ENCODE assay signal across 10 cellular contexts in the genomic region with DNA sequence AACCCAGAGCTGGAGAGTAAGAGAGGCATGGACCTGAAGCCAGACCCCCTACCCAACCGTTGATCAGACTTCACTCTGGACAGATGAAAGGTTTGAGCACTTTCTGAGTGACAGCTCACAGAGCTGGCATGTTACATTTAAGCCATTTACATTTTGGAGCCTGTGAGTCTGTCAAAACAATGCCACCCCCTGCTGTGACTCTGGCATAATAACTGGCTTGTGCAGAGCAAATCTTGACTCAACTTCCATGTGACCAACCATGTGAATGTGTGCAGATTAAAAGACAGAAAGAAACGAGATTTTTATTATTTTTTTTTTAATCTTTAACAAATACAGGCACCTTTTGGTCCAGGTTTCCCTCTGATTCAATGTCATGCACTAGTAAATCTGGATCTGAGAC. TPM values are rescaled to one million over a fixed set of nuclear protein-coding genes. Genes with fewer than 3 reads are reported as not detected.
DNase-seq lines count a peak whose midpoint lies in the region; ATAC-seq and TF ChIP-seq lines count a peak whose summit lies in the region.
"Had no signal": no experiment of that assay in that cellular context is flagged by ENCODE, and none has a peak within 500 bp of the region (broad histone marks: within the 10 kb centered on the region; RNA-seq: fewer than 3 reads in every experiment).

No MANE protein-coding gene starts in this region.

- H3K36me3 Mint-ChIP-seq in brain: no peaks in the 10 kb centered on the region

- H3K27me3 Mint-ChIP-seq in brain: peaks cover 4% of the 10 kb centered on the region

- ATAC-seq in GM19324 (IDR thresholded peaks at IDR 0.05; ENCODE audit: low FRiP score, unreplicated experiment): no peak

- H3K27ac Mint-ChIP-seq in brain: peak overlapping the region in 4 of 5 experiments; percentile 66 to 91 (median 86)

- H3K4me3 Mint-ChIP-seq in brain: peak overlapping the region in 1 of 5 experiments; percentile 12

- DNase-seq in NCI-H2081 (lab: John Stamatoyannopoulos, UW): peak; percentile 41 to 79
- DNase-seq in NCI-H2081 treated with DMSO at 0.1 percent for 48 hours (lab: John Stamatoyannopoulos, UW): no peak
- peak; percentile 76 for DNase-seq in NCI-H146 (lab: John Stamatoyannopoulos, UW)
- DNase-seq in retina: peak; percentile 60
- DNase-seq in stimulated activated CD8-positive, alpha-beta memory T cell treated with anti-CD3 and anti-CD28 coated beads, Interleukin-4, amount 100 ng/mL, for 48 hours: no peak
- DNase-seq in stimulated activated CD4-positive, alpha-beta T cell treated with anti-CD3 and anti-CD28 coated beads, Interleukin-1b, Interleukin-23, amount 100 ng/mL, for 48 hours: no peak
- DNase-seq: NCI-H526 treated with DMSO at 0.1 percent for 48 hours; stimulated activated CD4-positive, alpha-beta T cell treated with anti-CD3 and anti-CD28 coated beads, Interleukin-2, amount 100 ng/mL, for 48 hours had no signal

- H3K4me1 Mint-ChIP-seq in brain: peaks cover 86% of the 10 kb centered on the region

- peaks cover 0 to 5% (median 0%) of the 10 kb centered on the region in 5 experiments for H3K9me3 Mint-ChIP-seq in brain

- TF ChIP-seq CTCF in brain (conservative IDR thresholded peaks at IDR 0.05): no peak

RNA-seq across cellular contexts. Expression of gene MFAP3, which starts 48.5 kb away (rescaled TPM):
- 14.9 TPM for polyA plus RNA-seq in brain (ENCODE audit: insufficient read depth, low read depth, low replicate concordance)

RNA-seq across cellular contexts. Expression of gene FAM114A2, which starts 48.5 kb away (rescaled TPM):
- polyA plus RNA-seq in brain (ENCODE audit: insufficient read depth, low read depth, low replicate concordance): 8.0 TPM

Comparison
In these comparisons a context has a peak if more than half of its experiments do, and no peak if none do; other contexts are left out.
1. DNase-seq: peak in NCI-H2081 (2 of 2), NCI-H146 (single experiment) and retina (single experiment); none in NCI-H2081 treated with DMSO at 0.1 percent for 48 hours (single experiment), stimulated activated CD8-positive, alpha-beta memory T cell treated with anti-CD3 and anti-CD28 coated beads, Interleukin-4, amount 100 ng/mL, for 48 hours (single experiment) and stimulated activated CD4-positive, alpha-beta T cell treated with anti-CD3 and anti-CD28 coated beads, Interleukin-1b, Interleukin-23, amount 100 ng/mL, for 48 hours (single experiment).